In the genomic region with DNA sequence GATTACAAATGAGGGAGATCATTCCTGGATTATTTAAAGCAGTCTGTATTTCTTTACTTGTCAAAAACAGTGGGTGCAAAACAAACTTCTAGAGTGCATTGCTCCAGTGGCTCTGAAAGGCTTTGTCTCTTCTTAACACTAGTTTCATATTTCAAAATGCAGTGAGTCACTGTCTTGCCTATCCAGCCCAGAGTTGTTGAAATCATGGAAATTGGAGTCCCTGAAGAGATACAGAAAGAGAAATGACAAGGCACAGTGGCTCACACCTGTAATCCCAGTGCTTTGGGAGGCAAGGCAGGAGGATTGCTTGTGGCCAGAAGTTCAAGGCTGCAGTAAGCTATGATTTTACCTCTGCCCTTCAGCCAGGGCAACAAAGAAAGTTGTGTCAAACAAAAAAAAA, we compare ENCODE assay signal across 15 cellular contexts. TPM values are rescaled to one million over a fixed set of nuclear protein-coding genes. Genes with fewer than 3 reads are reported as not detected.
DNase-seq lines count a peak whose midpoint lies in the region; ATAC-seq, FAIRE-seq and TF ChIP-seq lines count a peak whose summit lies in the region.
"Had no signal": no experiment of that assay in that cellular context is flagged by ENCODE, and none has a peak within 500 bp of the region (broad histone marks: within the 10 kb centered on the region; RNA-seq: fewer than 3 reads in every experiment).

No MANE protein-coding gene starts in this region.

- H3K36me3 ChIP-seq in A673 (ENCODE audit: insufficient read depth, low read length, poor library complexity, severe bottlenecking) (no peaks in the 10 kb centered on the region), upper lobe of left lung (no peaks in the 10 kb centered on the region)
- H3K36me3 ChIP-seq: BLaER1 treated with 17β-estradiol and CSF1 and Interleukin-3, amounts not matched to agents 10 nM and 100 nM; uterus had no signal

- H3K27me3 ChIP-seq in A673 (replicated peaks; ENCODE audit: insufficient read depth, low read depth, low read length, poor library complexity), result no peaks in the 10 kb centered on the region
- H3K27me3 ChIP-seq in upper lobe of left lung, result no peaks in the 10 kb centered on the region
- H3K27me3 ChIP-seq: BLaER1 treated with 17β-estradiol and CSF1 and Interleukin-3, amounts not matched to agents 10 nM and 100 nM; uterus had no signal

- no peak for TF ChIP-seq POLR2A in upper lobe of left lung (IDR thresholded peaks at IDR 0.05)

- TF ChIP-seq CTCF in A673 (conservative IDR thresholded peaks at IDR 0.05; ENCODE audit: low read depth, low read length) (no peak), fibroblast of the aortic adventitia (IDR thresholded peaks at IDR 0.05; ENCODE audit: insufficient read depth, low read length) (no peak), upper lobe of left lung (IDR thresholded peaks at IDR 0.05) (no peak)

- POLR2A ChIA-PET in A673 (lab: Charles Lee; ENCODE audit: low non-redundant PET), result interaction anchor here (0.6 kb wide), 1 partner anchor 34 kb away, joined by 5 read pairs; no protein-coding TSS in a partner anchor

- intact Hi-C loops in A673 (cut with micrococcal nuclease; ENCODE audit: unreplicated experiment), result no loop called here

- no peak for ATAC-seq in HG02938 (IDR thresholded peaks at IDR 0.05; ENCODE audit: unreplicated experiment)
- ATAC-seq in upper lobe of left lung (ENCODE audit: low FRiP score in 2 of 2), result no peak
- ATAC-seq: GM12878 had no signal

- BruUV-seq in A673 (replicated peaks; lab: Mats Ljungman, UMichigan), result no TSS peak

- CTCF ChIA-PET in A673 (lab: Charles Lee), result no interaction called here

- no peak for TF ChIP-seq EP300 in upper lobe of left lung (IDR thresholded peaks at IDR 0.05)

- H3K27ac ChIP-seq in A673 (ENCODE audit: low read depth, low read length, poor library complexity, severe bottlenecking), result no peak overlapping the region
- no peak overlapping the region for H3K27ac ChIP-seq in upper lobe of left lung
- H3K27ac ChIP-seq: BLaER1 treated with 17β-estradiol and CSF1 and Interleukin-3, amounts not matched to agents 10 nM and 100 nM; uterus had no signal

- H3K4me3 ChIP-seq in A673 (ENCODE audit: low read depth, low read length, poor library complexity, severe bottlenecking) (no peak overlapping the region), fibroblast of the aortic adventitia (ENCODE audit: low read depth, low read length) (no peak overlapping the region), upper lobe of left lung (no peak overlapping the region)
- H3K4me3 ChIP-seq: BLaER1 treated with 17β-estradiol and CSF1 and Interleukin-3, amounts not matched to agents 10 nM and 100 nM; GM12878; uterus had no signal

- no peak for FAIRE-seq in HTR-8/SVneo (lab: Jason Lieb, UNC)
- FAIRE-seq: endometrium, GM12878 had no signal

- H3K4me1 ChIP-seq in A673 (ENCODE audit: insufficient read depth, low read length, poor library complexity, severe bottlenecking), result no peaks in the 10 kb centered on the region
- peaks cover 0 to 2% (median 0%) of the 10 kb centered on the region in 4 donors for H3K4me1 ChIP-seq in upper lobe of left lung

- DNase-seq in A673 (ENCODE audit: low spot score), result peak; percentile 16
- peak; percentile 57 for DNase-seq in HTR-8/SVneo (ENCODE audit: insufficient read length, low spot score)
- peak; percentile 47 for DNase-seq in RPMI7951 (ENCODE audit: low read depth)
- DNase-seq in fibroblast of the aortic adventitia (ENCODE audit: low read depth), result peak; percentile 67
- DNase-seq in cerebellum (ENCODE audit: low spot score), result no peak
- no peak for DNase-seq in upper lobe of left lung
- no peak for DNase-seq in NCI-H82 treated with DMSO at 0.1 percent for 48 hours (lab: John Stamatoyannopoulos, UW; ENCODE audit: unreplicated experiment)
- DNase-seq: activated CD4-positive, CD25-positive, alpha-beta regulatory T cell; KG1; posterior cingulate gyrus; uterus had no signal

- H3K9me3 ChIP-seq in A673 (ENCODE audit: low read depth, low read length, poor library complexity, severe bottlenecking) (no peaks in the 10 kb centered on the region), upper lobe of left lung (no peaks in the 10 kb centered on the region)
- H3K9me3 ChIP-seq: uterus had no signal

RNA-seq across cellular contexts. Expression of a gene that starts 11.3 kb away (rescaled TPM):
- 0.42 TPM in 1 of 2 replicates, not detected in the other for total RNA-seq in A673 (2021)
- total RNA-seq in RPMI7951 (2014; rRNA removed; shearing (Covaris generic)), result 0.88 and 1.6 TPM in 2 replicates
- 3.3 and 8.6 TPM in 2 replicates for total RNA-seq in fibroblast of the aortic adventitia (ENCODE audit: low replicate concordance)
- total RNA-seq in cerebellum, result 5.3 TPM
- 1 to 10 TPM; 2.0 to 5.2 (median 2.6) TPM for total RNA-seq in upper lobe of left lung

Comparison
In these comparisons a context has a peak if more than half of its experiments do, and no peak if none do; other contexts are left out.
1. DNase-seq: peak in A673 (single experiment), HTR-8/SVneo (single experiment), RPMI7951 (single experiment) and fibroblast of the aortic adventitia (single experiment); none in cerebellum (single experiment), upper lobe of left lung (0 of 2) and NCI-H82 treated with DMSO at 0.1 percent for 48 hours (single experiment).